26 cellular contexts compared by ENCODE assay signal in genomic region chr9:111040494-111040893, GRCh38. TPM values are rescaled to one million over a fixed set of nuclear protein-coding genes. Genes with fewer than 3 reads are reported as not detected.
"Had no signal": no experiment of that assay in that cellular context is flagged by ENCODE, and none has a peak within 500 bp of the region (broad histone marks: within the 10 kb centered on the region; RNA-seq: fewer than 3 reads in every experiment).

No MANE protein-coding gene starts in this region.

- H3K4me3 ChIP-seq: cardiac muscle cell, colonic mucosa, lung, neural progenitor cell, tibial nerve had no signal

- H3K4me1 ChIP-seq: colonic mucosa had no signal

- H3K36me3 ChIP-seq: cardiac muscle cell, colonic mucosa, neural progenitor cell, tibial nerve had no signal

- H3K9me3 ChIP-seq: colonic mucosa had no signal

- H3K27ac ChIP-seq: cardiac muscle cell, colonic mucosa, neural progenitor cell had no signal

- H3K4me2 ChIP-seq: neural progenitor cell had no signal

- H3K9me3 Mint-ChIP-seq: activated B cell treated with CpG ODN at 0.5 μM for 24 hours; activated naive CD4-positive, alpha-beta T cell treated with anti-CD3 and anti-CD28 coated beads, Interleukin-2, amount 50 U/mL, for 72 hours; activated T-cell treated with anti-CD3 and anti-CD28 coated beads, Interleukin-2, amount 50 U/mL, for 72 hours; mesothelial cell of epicardium; T-helper 2 cell treated with Interferon-gamma antibody and Interleukin-4, amounts not matched to agents 5 μg/mL and 100 μg/mL, for 36 hours had no signal

- H3K27ac Mint-ChIP-seq: activated B cell treated with CpG ODN at 0.5 μM for 24 hours; activated naive CD4-positive, alpha-beta T cell treated with anti-CD3 and anti-CD28 coated beads, Interleukin-2, amount 50 U/mL, for 72 hours; activated T-cell treated with anti-CD3 and anti-CD28 coated beads, Interleukin-2, amount 50 U/mL, for 72 hours; mesothelial cell of epicardium; neural progenitor cell; T-helper 2 cell treated with Interferon-gamma antibody and Interleukin-4, amounts not matched to agents 5 μg/mL and 100 μg/mL, for 36 hours had no signal

- H3K4me3 Mint-ChIP-seq: activated B cell treated with CpG ODN at 0.5 μM for 24 hours; activated T-cell treated with anti-CD3 and anti-CD28 coated beads, Interleukin-2, amount 50 U/mL, for 72 hours; mesothelial cell of epicardium; naive B cell; T-helper 2 cell treated with Interferon-gamma antibody and Interleukin-4, amounts not matched to agents 5 μg/mL and 100 μg/mL, for 36 hours had no signal

- H3K9ac ChIP-seq: neural progenitor cell had no signal

- H2AFZ ChIP-seq: neural progenitor cell had no signal

- H3K27me3 ChIP-seq: colonic mucosa, tibial nerve had no signal

- ATAC-seq: activated naive CD4-positive, alpha-beta T cell treated with anti-CD3 and anti-CD28 coated beads, Interleukin-2, amount 50 U/mL, for 72 hours; activated T-cell treated with anti-CD3 and anti-CD28 coated beads, Interleukin-2, amount 50 U/mL, for 72 hours; left lobe of liver; right cardiac atrium had no signal

- DNase-seq: activated B cell treated with CpG ODN at 0.5 μM for 24 hours; activated naive CD4-positive, alpha-beta T cell; activated T-cell treated with anti-CD3 and anti-CD28 coated beads for 4 hours; activated T-cell treated with anti-CD3 and anti-CD28 coated beads, Interleukin-2, amount 50 U/mL, for 72 hours; anterior cingulate cortex; cerebellar nuclear complex; colonic mucosa; effector CD8-positive, alpha-beta T cell; erythroblast; head of caudate nucleus; hippocampal formation; immature natural killer cell; naive B cell; occipital lobe; right cardiac atrium; stimulated activated naive CD4-positive, alpha-beta T cell treated with Interleukin-2 at 50 U/mL for 16 hours; T-helper 1 cell had no signal

- H3K36me3 Mint-ChIP-seq: mesothelial cell of epicardium, neural progenitor cell had no signal

RNA-seq across cellular contexts. Expression of gene LPAR1, which starts 2.2 kb away (rescaled TPM):
- total RNA-seq: activated B cell treated with CpG ODN at 0.5 μM for 24 hours; activated naive CD4-positive, alpha-beta T cell treated with anti-CD3 and anti-CD28 coated beads, Interleukin-2, amount 50 U/mL, for 72 hours; activated T-cell treated with anti-CD3 and anti-CD28 coated beads, Interleukin-2, amount 50 U/mL, for 72 hours; dermis microvascular lymphatic vessel endothelial cell had no signal
